In genomic region chr12:132062481-132062880, GRCh38 we compare ENCODE assay signal across 16 cellular contexts.
DNase-seq lines count a peak whose midpoint lies in the region; ATAC-seq and TF ChIP-seq lines count a peak whose summit lies in the region.
"Had no signal": no experiment of that assay in that cellular context is flagged by ENCODE, and none has a peak within 500 bp of the region (broad histone marks: within the 10 kb centered on the region; RNA-seq: fewer than 3 reads in every experiment).

No MANE protein-coding gene starts in this region.

- no peak overlapping the region for H2AK5ac ChIP-seq in trophoblast cell (ENCODE audit: low read length)

- H4K12ac ChIP-seq in trophoblast cell (ENCODE audit: low read depth, low read length): no peak overlapping the region

- no peak overlapping the region for H2BK5ac ChIP-seq in trophoblast cell (ENCODE audit: low read depth, low read length, poor library complexity)

- no peak overlapping the region for H4K91ac ChIP-seq in trophoblast cell (ENCODE audit: low read depth, low read length)

- H3K36me3 ChIP-seq in trophoblast cell (ENCODE audit: control insufficient read depth in 1 of 2, insufficient read depth in 2 of 2, low read length in 2 of 2) (peaks cover 58 to 62% of the 10 kb centered on the region in 2 experiments), left ventricle myocardium inferior (peaks cover 70% of the 10 kb centered on the region)

- WGBS in trophoblast cell (ENCODE audit: extremely low coverage, insufficient coverage, insufficient read length): no CpG with 5 or more reads among the region's 14 CpGs

- H3K79me1 ChIP-seq in trophoblast cell (ENCODE audit: low read length): no peaks in the 10 kb centered on the region

- no peaks in the 10 kb centered on the region for H3K9me3 Mint-ChIP-seq in activated CD8-positive, alpha-beta T cell treated with anti-CD3 and anti-CD28 coated beads, Interleukin-2, amount 10 ng/mL, durations not matched to agents 7 days and 5 days (ENCODE audit: insufficient read depth)
- H3K9me3 Mint-ChIP-seq: CD8-positive, alpha-beta T cell had no signal

- intact Hi-C loops in left ventricle myocardium inferior (cut with micrococcal nuclease): no loop called here

- no peak overlapping the region for H3K14ac ChIP-seq in trophoblast cell (ENCODE audit: low read length)

- no peak overlapping the region for H3K18ac ChIP-seq in trophoblast cell (ENCODE audit: low read length)

- ATAC-seq in activated CD8-positive, alpha-beta T cell treated with anti-CD3 and anti-CD28 coated beads, Interleukin-2, amount 10 ng/mL, durations not matched to agents 7 days and 5 days: no peak
- ATAC-seq: CD8-positive, alpha-beta T cell had no signal

- H3K4ac ChIP-seq in trophoblast cell (ENCODE audit: low read depth, low read length): no peak overlapping the region

- H3K4me3 ChIP-seq in trophoblast cell (ENCODE audit: low read depth, low read length) (peak overlapping the region; percentile 7), left ventricle myocardium inferior (no peak overlapping the region)
- H3K4me3 ChIP-seq: HAP-1 had no signal

- H3K4me1 ChIP-seq in trophoblast cell (ENCODE audit: control insufficient read depth in 1 of 2, insufficient read depth in 2 of 2, low read length in 2 of 2): peaks cover 0 to 3% of the 10 kb centered on the region in 2 experiments
- no peaks in the 10 kb centered on the region for H3K4me1 ChIP-seq in left ventricle myocardium inferior
- H3K4me1 ChIP-seq: HAP-1 had no signal

- H4K8ac ChIP-seq in trophoblast cell (ENCODE audit: low read depth, low read length): no peak overlapping the region

- DNase-seq in activated effector memory CD4-positive, alpha-beta T cell treated with anti-CD3 and anti-CD28 coated beads, Interleukin-2, amount 50 U/mL, for 16 hours: peak; percentile 51
- DNase-seq in activated effector memory CD4-positive, alpha-beta T cell treated with Interleukin-2 at 50 U/mL for 16 hours: no peak
- no peak for DNase-seq in activated CD8-positive, alpha-beta T cell treated with anti-CD3 and anti-CD28 coated beads, Interleukin-2, amount 10 ng/mL, durations not matched to agents 7 days and 5 days
- DNase-seq in trophoblast cell (no peak), NCI-H226 (no peak), NCI-H187 treated with DMSO at 0.1 percent for 48 hours (lab: John Stamatoyannopoulos, UW) (no peak), left ventricle myocardium inferior (no peak)
- DNase-seq: CD8-positive, alpha-beta T cell; COR-L47; DMS153; DMS79 treated with DMSO at 0.1 percent for 48 hours; GDM1 had no signal

- H3K4me3 Mint-ChIP-seq in activated CD8-positive, alpha-beta T cell treated with anti-CD3 and anti-CD28 coated beads, Interleukin-2, amount 10 ng/mL, durations not matched to agents 7 days and 5 days: no peak overlapping the region
- H3K4me3 Mint-ChIP-seq: B cell; CD14-positive monocyte; CD8-positive, alpha-beta T cell had no signal

- no peaks in the 10 kb centered on the region for H3K27me3 Mint-ChIP-seq in activated CD8-positive, alpha-beta T cell treated with anti-CD3 and anti-CD28 coated beads, Interleukin-2, amount 10 ng/mL, durations not matched to agents 7 days and 5 days (ENCODE audit: low read depth)
- H3K27me3 Mint-ChIP-seq: B cell had no signal

- no peak overlapping the region for H3K9ac ChIP-seq in trophoblast cell (ENCODE audit: low read length)

- H3K27ac ChIP-seq in trophoblast cell (ENCODE audit: low read depth, low read length) (no peak overlapping the region), left ventricle myocardium inferior (replicated peaks) (no peak overlapping the region)
- H3K27ac ChIP-seq: HL-60 had no signal

- peaks cover 51% of the 10 kb centered on the region for H3K4me1 Mint-ChIP-seq in activated CD8-positive, alpha-beta T cell treated with anti-CD3 and anti-CD28 coated beads, Interleukin-2, amount 10 ng/mL, durations not matched to agents 7 days and 5 days (ENCODE audit: low read depth)

- CTCF ChIA-PET in activated CD8-positive, alpha-beta T cell treated with anti-CD3 and anti-CD28 coated beads, Interleukin-2, amount 10 ng/mL, durations not matched to agents 7 days and 5 days (lab: Charles Lee): no interaction called here

- peaks cover 58% of the 10 kb centered on the region for H3K36me3 Mint-ChIP-seq in activated CD8-positive, alpha-beta T cell treated with anti-CD3 and anti-CD28 coated beads, Interleukin-2, amount 10 ng/mL, durations not matched to agents 7 days and 5 days (ENCODE audit: low read depth)

- H3K9me3 ChIP-seq in trophoblast cell (ENCODE audit: insufficient read depth, low read depth, low read length) (peaks cover 2% of the 10 kb centered on the region), left ventricle myocardium inferior (replicated peaks) (no peaks in the 10 kb centered on the region)
- H3K9me3 ChIP-seq: HAP-1 had no signal

- H3K27me3 ChIP-seq in trophoblast cell (ENCODE audit: insufficient read depth, low read length) (no peaks in the 10 kb centered on the region), left ventricle myocardium inferior (ENCODE audit: low read depth) (no peaks in the 10 kb centered on the region)

- no peaks in the 10 kb centered on the region for H3K79me2 ChIP-seq in trophoblast cell (ENCODE audit: control insufficient read depth, insufficient read depth, low read length, poor library complexity)

- no peak overlapping the region for H2BK12ac ChIP-seq in trophoblast cell (ENCODE audit: low read length)

- no peak overlapping the region for H2BK120ac ChIP-seq in trophoblast cell (ENCODE audit: insufficient read depth, low read length, poor library complexity)

- H3K27ac Mint-ChIP-seq in activated CD8-positive, alpha-beta T cell treated with anti-CD3 and anti-CD28 coated beads, Interleukin-2, amount 10 ng/mL, durations not matched to agents 7 days and 5 days: peak overlapping the region; percentile 85
- H3K27ac Mint-ChIP-seq: B cell, CD14-positive monocyte had no signal

- TF ChIP-seq CTCF in left ventricle myocardium inferior (IDR thresholded peaks at IDR 0.05; ENCODE audit: borderline replicate concordance): no peak

- H2AFZ ChIP-seq in trophoblast cell (ENCODE audit: insufficient read depth, low read length, poor library complexity): no peak overlapping the region

- H3K4me2 ChIP-seq in trophoblast cell (ENCODE audit: low read length): no peak overlapping the region

- no peak overlapping the region for H3K23ac ChIP-seq in trophoblast cell (ENCODE audit: low read length)

- POLR2A ChIA-PET in activated CD8-positive, alpha-beta T cell treated with anti-CD3 and anti-CD28 coated beads, Interleukin-2, amount 10 ng/mL, durations not matched to agents 7 days and 5 days (lab: Charles Lee): interaction anchor here (0.6 kb wide), 1 partner anchor 23 kb away, joined by 3 read pairs; no protein-coding TSS in a partner anchor
